Comparison of ENCODE assay signal across 26 cellular contexts in genomic region chr17:45697076-45697475, GRCh38.
"Had no signal": no experiment of that assay in that cellular context is flagged by ENCODE, and none has a peak within 500 bp of the region (broad histone marks: within the 10 kb centered on the region; RNA-seq: fewer than 3 reads in every experiment).

No MANE protein-coding gene starts in this region.

- DNase-seq: stimulated activated CD4-positive, alpha-beta T cell treated with anti-CD3 and anti-CD28 coated beads, Interleukin-2, amount 100 ng/mL, for 48 hours; stimulated activated CD4-positive, alpha-beta T cell treated with anti-CD3 and anti-CD28 coated beads, Interleukin-4, amount 100 ng/mL, for 1 hour; stimulated activated CD4-positive, alpha-beta T cell treated with anti-CD3 and anti-CD28 coated beads, Interleukin-4, amount 100 ng/mL, for 24 hours; stimulated activated CD4-positive, alpha-beta T cell treated with anti-CD3 and anti-CD28 coated beads, Interleukin-4, amount 100 ng/mL, for 4 hours; stimulated activated CD8-positive, alpha-beta memory T cell treated with anti-CD3 and anti-CD28 coated beads, Interleukin-4, amount 100 ng/mL, for 48 hours; stimulated activated naive B cell treated with anti-CD40 and anti-IgM and Interleukin-4, amounts not matched to agents 10 μg/mL and 1 μg/mL and 100 μg/mL, for 72 hours; stimulated activated naive CD4-positive, alpha-beta T cell; stimulated activated naive CD4-positive, alpha-beta T cell treated with Interleukin-2 at 50 U/mL for 16 hours; stimulated activated naive CD8-positive, alpha-beta T cell treated with anti-CD3 and anti-CD28 coated beads, Interleukin-15, amount 100 ng/mL, for 72 hours; stimulated activated naive CD8-positive, alpha-beta T cell treated with anti-CD3 and anti-CD28 coated beads, Interleukin-15, Interleukin-2, amounts not matched to agents 100 U/mL and 50 U/mL, for 24 hours; stomach; substantia nigra; testis; thyroid gland; tibial artery; transverse colon; trophoblast cell; upper lobe of left lung; upper lobe of right lung; uterus had no signal

- FAIRE-seq: urothelium cell line had no signal

- H3K27me3 ChIP-seq: testis, thyroid gland, upper lobe of left lung, uterus, vagina had no signal

- H3K27ac ChIP-seq: stomach, suprapubic skin, testis, thoracic aorta, thyroid gland, tibial artery, tibial nerve, transverse colon, upper lobe of left lung, upper lobe of right lung, uterus, vagina had no signal

- H3K4me3 ChIP-seq: stomach, suprapubic skin, testis, thoracic aorta, thyroid gland, tibial artery, tibial nerve, transverse colon, upper lobe of left lung, upper lobe of right lung, uterus, vagina had no signal

- ATAC-seq: stimulated activated memory B cell treated with anti-CD40 and anti-IgM and Interleukin-4, amounts not matched to agents 10 μg/mL and 1 μg/mL and 100 μg/mL, for 72 hours; stimulated activated naive B cell treated with anti-CD40 and anti-IgM and Interleukin-4, amounts not matched to agents 10 μg/mL and 1 μg/mL and 100 μg/mL, for 72 hours; stimulated activated naive CD8-positive, alpha-beta T cell treated with anti-CD3 and anti-CD28 coated beads, Interleukin-15, amount 100 ng/mL, for 72 hours; stimulated activated naive CD8-positive, alpha-beta T cell treated with anti-CD3 and anti-CD28 coated beads, Interleukin-15, Interleukin-2, amounts not matched to agents 100 U/mL and 50 U/mL, for 24 hours; upper lobe of right lung had no signal

- H3K4me1 ChIP-seq: stomach, suprapubic skin, testis, thyroid gland, tibial artery, tibial nerve, transverse colon, upper lobe of left lung, upper lobe of right lung, uterus, vagina had no signal

- H3K9me3 ChIP-seq: suprapubic skin, testis, thoracic aorta, thyroid gland, tibial artery, tibial nerve, transverse colon, upper lobe of left lung, upper lobe of right lung, uterus, vagina had no signal

- H3K36me3 ChIP-seq: stomach, suprapubic skin, thoracic aorta, thyroid gland, tibial artery, tibial nerve, transverse colon, upper lobe of left lung, upper lobe of right lung, uterus, vagina had no signal
